9 cellular contexts compared by ENCODE assay signal in the genomic region with DNA sequence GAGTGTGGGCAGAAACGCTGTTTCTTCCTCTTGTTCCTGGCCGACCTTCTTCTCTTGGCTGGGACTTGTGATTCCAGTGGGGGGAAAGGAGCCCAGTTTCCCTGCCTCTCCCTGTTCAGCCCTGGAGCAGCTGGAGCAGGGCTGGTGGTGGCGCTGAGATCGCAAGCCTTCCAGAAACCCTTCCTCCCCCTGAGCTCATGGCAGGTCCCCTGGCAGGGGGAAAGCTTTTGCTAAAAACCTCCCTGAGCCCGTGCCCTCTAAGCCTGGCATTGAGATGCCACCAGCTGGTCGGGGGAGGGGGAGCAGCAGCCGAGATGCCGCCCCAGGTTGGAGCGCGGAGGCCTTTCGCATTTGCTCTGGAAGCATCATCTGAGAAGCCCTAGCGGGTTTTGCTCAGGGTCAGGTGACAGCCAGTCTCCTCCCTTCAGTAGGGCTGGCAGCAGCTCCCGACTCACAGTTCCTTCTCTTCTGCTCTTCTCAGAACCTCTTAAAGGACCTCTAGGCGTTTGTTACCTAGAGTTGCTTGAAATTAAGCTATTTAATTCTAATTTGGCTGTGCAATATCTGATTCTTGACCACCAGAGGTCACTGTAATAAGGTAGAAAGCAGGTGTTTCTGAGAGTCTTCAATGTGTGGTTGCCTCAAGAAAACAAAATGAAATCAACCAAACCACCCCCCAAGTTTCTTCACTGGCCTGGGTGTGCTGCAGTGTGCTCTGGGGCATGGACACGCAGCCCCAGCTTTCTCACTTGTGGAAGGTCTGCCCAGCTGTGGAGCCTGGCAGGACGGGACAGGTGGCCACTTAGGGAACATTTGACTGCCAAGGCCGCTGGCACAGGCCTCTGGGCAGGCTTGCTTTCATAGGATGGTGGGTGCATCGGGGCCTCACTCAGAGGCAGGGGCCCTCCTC.
DNase-seq lines count a peak whose midpoint lies in the region; ATAC-seq and TF ChIP-seq lines count a peak whose summit lies in the region.
"Had no signal": no experiment of that assay in that cellular context is flagged by ENCODE, and none has a peak within 500 bp of the region (broad histone marks: within the 10 kb centered on the region; RNA-seq: fewer than 3 reads in every experiment).

No MANE protein-coding gene starts in this region.

- no peak for DNase-seq in activated CD8-positive, alpha-beta T cell treated with anti-CD3 and anti-CD28 coated beads for 36 hours
- no peak for DNase-seq in activated CD8-positive, alpha-beta T cell treated with anti-CD3 and anti-CD28 coated beads, Interleukin-2, amount 10 ng/mL, durations not matched to agents 7 days and 5 days
- DNase-seq in NCI-H1417 treated with DMSO at 0.1 percent for 48 hours (lab: John Stamatoyannopoulos, UW) (peak; percentile 1), astrocyte of the hippocampus (ENCODE audit: low read depth, low spot score) (peak; percentile 63), left lobe of liver (ENCODE audit: low spot score) (no peak)
- no peak for DNase-seq in stimulated activated CD4-positive, alpha-beta T cell treated with anti-CD3 and anti-CD28 coated beads, Interleukin-1b, Interleukin-23, amount 100 ng/mL, for 48 hours
- no peak for DNase-seq in activated CD8-positive, alpha-beta memory T cell treated with anti-CD3 and anti-CD28 coated beads, Interleukin-2, amount 10 ng/mL, durations not matched to agents 7 days and 5 days

- ATAC-seq in activated CD8-positive, alpha-beta T cell treated with anti-CD3 and anti-CD28 coated beads for 36 hours: no peak
- ATAC-seq in activated CD8-positive, alpha-beta T cell treated with anti-CD3 and anti-CD28 coated beads, Interleukin-2, amount 10 ng/mL, durations not matched to agents 7 days and 5 days: no peak
- ATAC-seq in left lobe of liver (peak; percentile 88), GM18520 (IDR thresholded peaks at IDR 0.05; ENCODE audit: unreplicated experiment) (no peak)
- no peak for ATAC-seq in activated CD8-positive, alpha-beta memory T cell treated with anti-CD3 and anti-CD28 coated beads, Interleukin-2, amount 10 ng/mL, durations not matched to agents 7 days and 5 days

- TF ChIP-seq CTCF in activated CD8-positive, alpha-beta T cell treated with anti-CD3 and anti-CD28 coated beads for 36 hours (IDR thresholded peaks at IDR 0.05): peak; percentile 52

- CTCF ChIA-PET in activated CD8-positive, alpha-beta T cell treated with anti-CD3 and anti-CD28 coated beads for 36 hours (lab: Charles Lee): interaction anchor here (0.7 to 2.9 kb wide), 17 partner anchors 10 to 605 kb away, joined by 3 to 18 read pairs (median 3); no protein-coding TSS in a partner anchor
- CTCF ChIA-PET in activated CD8-positive, alpha-beta T cell treated with anti-CD3 and anti-CD28 coated beads, Interleukin-2, amount 10 ng/mL, durations not matched to agents 7 days and 5 days (lab: Charles Lee): interaction anchor here (0.8 to 2.5 kb wide), 12 partner anchors 28 to 605 kb away, joined by 3 to 19 read pairs (median 3); no protein-coding TSS in a partner anchor
- CTCF ChIA-PET in activated CD8-positive, alpha-beta memory T cell treated with anti-CD3 and anti-CD28 coated beads, Interleukin-2, amount 10 ng/mL, durations not matched to agents 7 days and 5 days (lab: Charles Lee): interaction anchor here (0.9 to 2.1 kb wide), 6 partner anchors 25 to 616 kb away, joined by 3 to 12 read pairs (median 4); no protein-coding TSS in a partner anchor

- no peak overlapping the region for H3K27ac Mint-ChIP-seq in activated CD8-positive, alpha-beta T cell treated with anti-CD3 and anti-CD28 coated beads for 36 hours
- H3K27ac Mint-ChIP-seq in activated CD8-positive, alpha-beta T cell treated with anti-CD3 and anti-CD28 coated beads, Interleukin-2, amount 10 ng/mL, durations not matched to agents 7 days and 5 days: no peak overlapping the region
- H3K27ac Mint-ChIP-seq in activated CD8-positive, alpha-beta memory T cell treated with anti-CD3 and anti-CD28 coated beads, Interleukin-2, amount 10 ng/mL, durations not matched to agents 7 days and 5 days: no peak overlapping the region
- H3K27ac Mint-ChIP-seq: activated naive CD4-positive, alpha-beta T cell treated with anti-CD3 and anti-CD28 coated beads, Interleukin-2, amount 50 U/mL, for 24 hours had no signal

- no peaks in the 10 kb centered on the region for H3K36me3 Mint-ChIP-seq in activated CD8-positive, alpha-beta T cell treated with anti-CD3 and anti-CD28 coated beads for 36 hours (ENCODE audit: low read depth)
- no peaks in the 10 kb centered on the region for H3K36me3 Mint-ChIP-seq in activated CD8-positive, alpha-beta T cell treated with anti-CD3 and anti-CD28 coated beads, Interleukin-2, amount 10 ng/mL, durations not matched to agents 7 days and 5 days (ENCODE audit: low read depth)
- no peaks in the 10 kb centered on the region for H3K36me3 Mint-ChIP-seq in activated CD8-positive, alpha-beta memory T cell treated with anti-CD3 and anti-CD28 coated beads, Interleukin-2, amount 10 ng/mL, durations not matched to agents 7 days and 5 days
- H3K36me3 Mint-ChIP-seq: activated naive CD4-positive, alpha-beta T cell treated with anti-CD3 and anti-CD28 coated beads, Interleukin-2, amount 50 U/mL, for 24 hours had no signal

- peaks cover 5% of the 10 kb centered on the region for H3K27me3 Mint-ChIP-seq in activated CD8-positive, alpha-beta T cell treated with anti-CD3 and anti-CD28 coated beads for 36 hours
- no peaks in the 10 kb centered on the region for H3K27me3 Mint-ChIP-seq in activated CD8-positive, alpha-beta T cell treated with anti-CD3 and anti-CD28 coated beads, Interleukin-2, amount 10 ng/mL, durations not matched to agents 7 days and 5 days (ENCODE audit: low read depth)
- peaks cover 7% of the 10 kb centered on the region for H3K27me3 Mint-ChIP-seq in activated CD8-positive, alpha-beta memory T cell treated with anti-CD3 and anti-CD28 coated beads, Interleukin-2, amount 10 ng/mL, durations not matched to agents 7 days and 5 days

- no peaks in the 10 kb centered on the region for H3K4me1 Mint-ChIP-seq in activated CD8-positive, alpha-beta T cell treated with anti-CD3 and anti-CD28 coated beads for 36 hours (ENCODE audit: low read depth)
- H3K4me1 Mint-ChIP-seq in activated CD8-positive, alpha-beta T cell treated with anti-CD3 and anti-CD28 coated beads, Interleukin-2, amount 10 ng/mL, durations not matched to agents 7 days and 5 days (ENCODE audit: low read depth): no peaks in the 10 kb centered on the region
- no peaks in the 10 kb centered on the region for H3K4me1 Mint-ChIP-seq in activated CD8-positive, alpha-beta memory T cell treated with anti-CD3 and anti-CD28 coated beads, Interleukin-2, amount 10 ng/mL, durations not matched to agents 7 days and 5 days
- H3K4me1 Mint-ChIP-seq: activated naive CD4-positive, alpha-beta T cell treated with anti-CD3 and anti-CD28 coated beads, Interleukin-2, amount 50 U/mL, for 24 hours had no signal

- H3K9me3 Mint-ChIP-seq in activated CD8-positive, alpha-beta T cell treated with anti-CD3 and anti-CD28 coated beads for 36 hours: no peaks in the 10 kb centered on the region
- no peaks in the 10 kb centered on the region for H3K9me3 Mint-ChIP-seq in activated CD8-positive, alpha-beta T cell treated with anti-CD3 and anti-CD28 coated beads, Interleukin-2, amount 10 ng/mL, durations not matched to agents 7 days and 5 days (ENCODE audit: insufficient read depth)
- no peaks in the 10 kb centered on the region for H3K9me3 Mint-ChIP-seq in activated CD8-positive, alpha-beta memory T cell treated with anti-CD3 and anti-CD28 coated beads, Interleukin-2, amount 10 ng/mL, durations not matched to agents 7 days and 5 days (ENCODE audit: low read depth)
- H3K9me3 Mint-ChIP-seq: activated naive CD4-positive, alpha-beta T cell treated with anti-CD3 and anti-CD28 coated beads, Interleukin-2, amount 50 U/mL, for 24 hours had no signal

- H3K4me3 Mint-ChIP-seq in activated CD8-positive, alpha-beta T cell treated with anti-CD3 and anti-CD28 coated beads for 36 hours: no peak overlapping the region
- no peak overlapping the region for H3K4me3 Mint-ChIP-seq in activated CD8-positive, alpha-beta T cell treated with anti-CD3 and anti-CD28 coated beads, Interleukin-2, amount 10 ng/mL, durations not matched to agents 7 days and 5 days
- H3K4me3 Mint-ChIP-seq in activated CD8-positive, alpha-beta memory T cell treated with anti-CD3 and anti-CD28 coated beads, Interleukin-2, amount 10 ng/mL, durations not matched to agents 7 days and 5 days: no peak overlapping the region
- H3K4me3 Mint-ChIP-seq: activated naive CD4-positive, alpha-beta T cell treated with anti-CD3 and anti-CD28 coated beads, Interleukin-2, amount 50 U/mL, for 24 hours had no signal

- intact Hi-C loops in activated CD8-positive, alpha-beta T cell treated with anti-CD3 and anti-CD28 coated beads for 36 hours (cut with micrococcal nuclease): no loop called here

- POLR2A ChIA-PET in activated CD8-positive, alpha-beta T cell treated with anti-CD3 and anti-CD28 coated beads for 36 hours (lab: Charles Lee): interaction anchor here (0.6 kb wide), 1 partner anchor 286 kb away, joined by 3 read pairs; no protein-coding TSS in a partner anchor
- POLR2A ChIA-PET in activated CD8-positive, alpha-beta T cell treated with anti-CD3 and anti-CD28 coated beads, Interleukin-2, amount 10 ng/mL, durations not matched to agents 7 days and 5 days (lab: Charles Lee): no interaction called here

Comparison
In these comparisons a context has a peak if more than half of its experiments do, and no peak if none do; other contexts are left out.
1. DNase-seq: peak in NCI-H1417 treated with DMSO at 0.1 percent for 48 hours (single experiment) and astrocyte of the hippocampus (single experiment); none in activated CD8-positive, alpha-beta T cell treated with anti-CD3 and anti-CD28 coated beads for 36 hours (single experiment), activated CD8-positive, alpha-beta T cell treated with anti-CD3 and anti-CD28 coated beads, Interleukin-2, amount 10 ng/mL, durations not matched to agents 7 days and 5 days (single experiment), left lobe of liver (single experiment), stimulated activated CD4-positive, alpha-beta T cell treated with anti-CD3 and anti-CD28 coated beads, Interleukin-1b, Interleukin-23, amount 100 ng/mL, for 48 hours (single experiment) and activated CD8-positive, alpha-beta memory T cell treated with anti-CD3 and anti-CD28 coated beads, Interleukin-2, amount 10 ng/mL, durations not matched to agents 7 days and 5 days (single experiment).